22 cellular contexts compared by ENCODE assay signal in genomic region chr16:78183437-78183836, GRCh38.
DNase-seq lines count a peak whose midpoint lies in the region; ATAC-seq and TF ChIP-seq lines count a peak whose summit lies in the region.
"Had no signal": no experiment of that assay in that cellular context is flagged by ENCODE, and none has a peak within 500 bp of the region (broad histone marks: within the 10 kb centered on the region; RNA-seq: fewer than 3 reads in every experiment).

No MANE protein-coding gene starts in this region.

- peak overlapping the region in 58 of 59 donors; percentile 10 to 63 (median 46) for H3K4me3 ChIP-seq in dorsolateral prefrontal cortex
- H3K4me3 ChIP-seq: adrenal gland, K562, pancreas had no signal

- intact Hi-C loops in dorsolateral prefrontal cortex (cut with DNase I), result loop anchor here in 1 of 2 donors (10.0 kb wide), 1 partner anchor 59 kb away; no protein-coding TSS in a partner anchor

- no peak for ATAC-seq in GM21737 (IDR thresholded peaks at IDR 0.05; ENCODE audit: unreplicated experiment)
- no peak for ATAC-seq in GM19452 (IDR thresholded peaks at IDR 0.05; ENCODE audit: unreplicated experiment)
- ATAC-seq: activated CD4-positive, CD25-positive, alpha-beta regulatory T cell treated with anti-CD3 and anti-CD28 coated beads, Interleukin-2, amount 50 U/mL, for 24 hours; activated CD8-positive, alpha-beta T cell treated with anti-CD3 and anti-CD28 coated beads for 36 hours; K562; stimulated activated naive B cell treated with anti-CD40 and anti-IgM and Interleukin-4, amounts not matched to agents 10 μg/mL and 1 μg/mL and 100 μg/mL, for 72 hours had no signal

- DNase-seq in NCI-H345 (lab: John Stamatoyannopoulos, UW) (peak; percentile 40), NCI-H345 treated with DMSO at 0.1 percent for 48 hours (lab: John Stamatoyannopoulos, UW; ENCODE audit: unreplicated experiment) (no peak), SHP77 (lab: John Stamatoyannopoulos, UW) (peak; percentile 33 to 62), dorsolateral prefrontal cortex (peak in 1 of 10 donors; percentile 37), substantia nigra (lab: John Stamatoyannopoulos, UW) (peak in 2 of 49 donors; percentile 20 to 38), NCI-H128 (lab: John Stamatoyannopoulos, UW; ENCODE audit: unreplicated experiment) (no peak)
- DNase-seq: activated CD8-positive, alpha-beta memory T cell treated with anti-CD3 and anti-CD28 coated beads, Interleukin-2, amount 50 U/mL, for 48 hours; activated CD8-positive, alpha-beta T cell treated with anti-CD3 and anti-CD28 coated beads for 36 hours; activated naive CD4-positive, alpha-beta T cell treated with anti-CD3 and anti-CD28 coated beads for 36 hours; adrenal gland; CD4-positive, alpha-beta T cell; NCI-H1930; NCI-H82; nephron progenitor cell; pancreas; stimulated activated naive B cell treated with anti-CD40 and anti-IgM and Interleukin-4, amounts not matched to agents 10 μg/mL and 1 μg/mL and 100 μg/mL, for 72 hours had no signal

- H3K27me3 ChIP-seq in dorsolateral prefrontal cortex, result no peaks in the 10 kb centered on the region
- H3K27me3 ChIP-seq: adrenal gland, pancreas had no signal

- H3K27ac ChIP-seq in dorsolateral prefrontal cortex (peak overlapping the region in 57 of 59 donors; percentile 6 to 86 (median 70)), substantia nigra (ENCODE audit: low read depth, low read length, poor library complexity, severe bottlenecking) (peak overlapping the region; percentile 75)
- H3K27ac ChIP-seq: adrenal gland, pancreas, RWPE1, SK-N-MC had no signal

- no peak for TF ChIP-seq CTCF in dorsolateral prefrontal cortex (IDR thresholded peaks at IDR 0.05 in 54 of 56, conservative IDR thresholded peaks at IDR 0.05 in 2 of 56; ENCODE audit: low read depth in 1 of 56, partially characterized antibody in 56 of 56)

Comparison
In these comparisons a context has a peak if more than half of its experiments do, and no peak if none do; other contexts are left out.
1. DNase-seq: peak in NCI-H345 (single experiment) and SHP77 (2 of 2); none in NCI-H345 treated with DMSO at 0.1 percent for 48 hours (single experiment) and NCI-H128 (single experiment).